In the genomic region with DNA sequence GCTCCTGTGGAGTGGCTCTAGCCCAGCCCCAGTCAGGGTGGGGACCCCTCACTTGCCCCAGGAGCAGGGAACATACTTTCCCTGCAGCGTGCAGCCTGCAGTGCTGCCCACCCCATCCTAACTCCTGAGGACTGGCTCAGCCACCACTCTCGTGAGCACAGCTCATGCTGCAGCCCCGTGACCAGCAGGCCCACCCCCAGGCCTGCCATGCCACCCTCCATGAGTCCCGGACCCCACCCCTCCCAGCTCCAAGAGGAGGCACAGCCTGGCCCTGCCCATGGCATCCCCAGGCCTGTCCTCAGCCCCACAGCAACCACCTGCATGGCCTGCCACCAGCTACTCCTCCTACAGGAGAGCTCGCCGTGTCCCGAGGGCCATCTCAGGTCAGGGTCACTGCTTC, we compare ENCODE assay signal across 9 cellular contexts. TPM values are rescaled to one million over a fixed set of nuclear protein-coding genes. Genes with fewer than 3 reads are reported as not detected.
"Had no signal": no experiment of that assay in that cellular context is flagged by ENCODE, and none has a peak within 500 bp of the region (broad histone marks: within the 10 kb centered on the region; RNA-seq: fewer than 3 reads in every experiment).

No MANE protein-coding gene starts in this region.

- H2AFZ ChIP-seq: GM23248 had no signal

- H3K9me3 ChIP-seq: HAP-1 had no signal

- H3K36me3 ChIP-seq: HAP-1 had no signal

- ATAC-seq: HCT116, K562 had no signal

- H3K4me3 ChIP-seq: GM23248, HAP-1, K562 had no signal

- FAIRE-seq: K562 had no signal

- H3K4me1 ChIP-seq: HAP-1 had no signal

- DNase-seq: GM23248, GOT3, H7, IMR-90, KG1 had no signal

- H3K9ac ChIP-seq: GM23248 had no signal

- H3K27ac ChIP-seq: GM23248, HL-60 had no signal

RNA-seq across cellular contexts. Expression of a gene that starts 3.9 kb away (rescaled TPM):
- polyA plus RNA-seq: GM23248 had no signal
